In genomic region chr13:18773988-18774387, GRCh38 we compare ENCODE assay signal across 7 cellular contexts.
A peak's percentile ranks its signal among the peaks of the same experiment; 100 is the strongest.
DNase-seq lines count a peak whose midpoint lies in the region; TF ChIP-seq lines count a peak whose summit lies in the region.
"Not testable (repeated sequence)": the region's sequence is repeated elsewhere in the genome, so short reads cannot be mapped to it uniquely, and the experiment has no call there.

No MANE protein-coding gene starts in this region.

- in situ Hi-C loops in SK-MEL-5 (cut with HindIII; ENCODE audit: low pct_unique_long_range_greater_than_20kb, low sequenced_read_pairs), result not testable (repeated sequence)

- H3K9me2 ChIP-seq in OCI-LY1 (ENCODE audit: low read depth, low read length), result not testable (repeated sequence)

- H4K20me1 ChIP-seq in OCI-LY1 (ENCODE audit: insufficient read depth, low read length), result not testable (repeated sequence)

- TF ChIP-seq CTCF in 22Rv1 (IDR thresholded peaks at IDR 0.05) (0 out of 2 replicates have a peak, but pooled peaks have one; percentile 8), OCI-LY1 (IDR thresholded peaks at IDR 0.05; ENCODE audit: low read length) (peak; percentile 44), testis (IDR thresholded peaks at IDR 0.05) (peak in 1 of 3 experiments; percentile 16)

- WGBS in testis, 2 donors, result 88% methylated on average over 2 of the region's 2 CpGs; no CpG with 5 or more reads in 1 of the 2 donors

- not testable (repeated sequence) for TF ChIP-seq POLR2A in testis (IDR thresholded peaks at IDR 0.05)

- intact Hi-C loops in testis (cut with DNase I; ENCODE audit: low total_unique reads), result not testable (repeated sequence)

- not testable (repeated sequence) for H3K4me2 ChIP-seq in OCI-LY1 (ENCODE audit: low read length)

- H3K27me3 ChIP-seq in OCI-LY1 (ENCODE audit: insufficient read depth, low read length); testis: not testable (repeated sequence)

- H3F3A ChIP-seq in OCI-LY1 (ENCODE audit: insufficient read depth, low read length), result not testable (repeated sequence)

- H3K4me3 ChIP-seq in Jurkat, Clone E6-1 (ENCODE audit: low read length); OCI-LY1 (ENCODE audit: low read depth, low read length, poor library complexity, severe bottlenecking); testis: not testable (repeated sequence)

- peak; percentile 4 for DNase-seq in Jurkat, Clone E6-1 (ENCODE audit: low read depth, low spot score)
- DNase-seq in NCI-H526 (lab: John Stamatoyannopoulos, UW) (peak; percentile 1 to 7), SK-MEL-5 (ENCODE audit: low read depth, low spot score) (peak; percentile 50), testis (peak; percentile 15)
- DNase-seq in activated CD4-positive, alpha-beta T cell treated with anti-CD3 and anti-CD28 coated beads for 48 hours, result peak; percentile 2

- not testable (repeated sequence) for H2AFZ ChIP-seq in OCI-LY1 (ENCODE audit: low read length)

- H3K4me1 ChIP-seq in OCI-LY1 (ENCODE audit: insufficient read depth, low read length, severe bottlenecking); testis: not testable (repeated sequence)

- not testable (repeated sequence) for H3K79me2 ChIP-seq in OCI-LY1 (ENCODE audit: insufficient read depth, low read length)

- H3K9me3 ChIP-seq in OCI-LY1 (ENCODE audit: low read length); testis: not testable (repeated sequence)

- H3K36me3 ChIP-seq in OCI-LY1 (ENCODE audit: insufficient read depth, low read length); testis (ENCODE audit: low read depth, missing control alignments): not testable (repeated sequence)

- not testable (repeated sequence) for H3K9ac ChIP-seq in OCI-LY1 (ENCODE audit: low read length)

- not testable (repeated sequence) for H3K27ac ChIP-seq in 22Rv1; OCI-LY1 (ENCODE audit: low read depth, low read length, poor library complexity, severe bottlenecking); testis
